ENCODE assay signal across 4 cellular contexts in genomic region chr7:135944753-135945152, GRCh38.
"Had no signal": no experiment of that assay in that cellular context is flagged by ENCODE, and none has a peak within 500 bp of the region (broad histone marks: within the 10 kb centered on the region; RNA-seq: fewer than 3 reads in every experiment).

No MANE protein-coding gene starts in this region.

- H3K4me2 ChIP-seq: GM23338 had no signal

- DNase-seq: H9, HCEC 1CT, IMR-90 had no signal

- H3K4me3 Mint-ChIP-seq: GM23338, H9 had no signal

- H3K27ac Mint-ChIP-seq: GM23338, H9 had no signal

- H2AFZ ChIP-seq: GM23338 had no signal

- H3K9me3 Mint-ChIP-seq: GM23338, H9 had no signal

- H3K4me3 ChIP-seq: GM23338 had no signal
